ENCODE assay signal across 9 cellular contexts in the genomic region with DNA sequence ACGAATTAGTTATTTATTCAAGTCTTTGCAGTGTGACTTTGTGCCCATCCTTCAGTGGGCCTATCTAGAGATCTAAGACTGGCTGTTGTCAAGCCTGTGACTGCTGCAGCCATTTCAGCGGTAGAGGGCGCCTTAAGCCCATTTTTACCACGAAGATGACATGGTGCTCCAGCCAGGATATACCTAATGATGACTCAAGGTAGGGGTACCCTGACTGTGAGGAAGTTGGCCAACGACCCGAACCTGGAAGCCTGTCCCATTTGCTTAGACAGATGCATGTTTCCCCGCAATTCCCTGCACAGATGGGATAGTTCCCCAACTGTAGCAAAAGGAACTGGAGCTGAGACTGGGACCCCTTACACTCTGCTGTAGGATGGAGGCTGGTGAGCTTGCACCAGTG. TPM values are rescaled to one million over a fixed set of nuclear protein-coding genes. Genes with fewer than 3 reads are reported as not detected.
DNase-seq lines count a peak whose midpoint lies in the region; ATAC-seq, FAIRE-seq and TF ChIP-seq lines count a peak whose summit lies in the region.
"Had no signal": no experiment of that assay in that cellular context is flagged by ENCODE, and none has a peak within 500 bp of the region (broad histone marks: within the 10 kb centered on the region; RNA-seq: fewer than 3 reads in every experiment).

No MANE protein-coding gene starts in this region.

- no peak for FAIRE-seq in astrocyte (lab: Jason Lieb, UNC)

- H3K27me3 Mint-ChIP-seq in astrocyte (ENCODE audit: low read depth, unreplicated experiment) = no peaks in the 10 kb centered on the region

- no peak for TF ChIP-seq EP300 in upper lobe of left lung (IDR thresholded peaks at IDR 0.05)

- H3K36me3 Mint-ChIP-seq in astrocyte (ENCODE audit: low read depth, unreplicated experiment) = peaks cover 11% of the 10 kb centered on the region

- peak; percentile 71 for DNase-seq in ELF-1 (ENCODE audit: low read depth, low spot score)
- DNase-seq in HuH-7 (ENCODE audit: low spot score) = peak; percentile 39
- peak; percentile 15 for DNase-seq in astrocyte (ENCODE audit: low read depth)
- no peak for DNase-seq in effector CD8-positive, alpha-beta T cell (lab: John Stamatoyannopoulos, UW)
- DNase-seq in upper lobe of left lung = no peak
- DNase-seq in GM10266 (ENCODE audit: extremely low spot score) = no peak
- DNase-seq: activated naive CD4-positive, alpha-beta T cell had no signal

- WGBS in liver = 72% methylated on average over 7 of the region's 7 CpGs
- WGBS in upper lobe of left lung, 2 donors = 63 to 78% methylated on average over 7 of the region's 7 CpGs

- H2AFZ ChIP-seq in astrocyte (ENCODE audit: low read depth, low read length) = no peak overlapping the region

- H3K4me1 ChIP-seq in astrocyte (ENCODE audit: insufficient read depth, low read length) = no peaks in the 10 kb centered on the region
- H3K4me1 ChIP-seq in liver (ENCODE audit: control insufficient read depth in 4 of 4, insufficient read depth in 4 of 4, low read length in 3 of 4) = no peaks in the 10 kb centered on the region
- no peaks in the 10 kb centered on the region for H3K4me1 ChIP-seq in upper lobe of left lung

- peak; percentile 44 to 63 for TF ChIP-seq RAD21 in liver (IDR thresholded peaks at IDR 0.05)

- H4K20me1 ChIP-seq in astrocyte (ENCODE audit: insufficient read depth, low read length) = no peaks in the 10 kb centered on the region

- peaks cover 5% of the 10 kb centered on the region for H3K9me3 Mint-ChIP-seq in astrocyte (ENCODE audit: unreplicated experiment)

- H3K9me3 ChIP-seq in astrocyte (ENCODE audit: insufficient read depth, low read depth, low read length) (no peaks in the 10 kb centered on the region), liver (ENCODE audit: control insufficient read depth in 4 of 4, low read length in 3 of 4) (no peaks in the 10 kb centered on the region), upper lobe of left lung (no peaks in the 10 kb centered on the region)

- ATAC-seq in HG03280 (IDR thresholded peaks at IDR 0.05; ENCODE audit: unreplicated experiment) (no peak), upper lobe of left lung (ENCODE audit: low FRiP score in 2 of 2) (no peak)

- no peaks in the 10 kb centered on the region for H3K27me3 ChIP-seq in astrocyte (ENCODE audit: insufficient read depth, low read length)
- no peaks in the 10 kb centered on the region for H3K27me3 ChIP-seq in liver (ENCODE audit: control insufficient read depth in 4 of 4, insufficient read depth in 4 of 4, low read length in 3 of 4)
- H3K27me3 ChIP-seq in upper lobe of left lung = no peaks in the 10 kb centered on the region

- H3K27ac ChIP-seq in astrocyte (ENCODE audit: low read depth, low read length) (no peak overlapping the region), liver (ENCODE audit: low read depth in 1 of 2, low read length in 2 of 2) (no peak overlapping the region), upper lobe of left lung (no peak overlapping the region)

- TF ChIP-seq POLR2A in upper lobe of left lung (IDR thresholded peaks at IDR 0.05) = no peak

- no peaks in the 10 kb centered on the region for H3K4me1 Mint-ChIP-seq in astrocyte (ENCODE audit: low read depth, unreplicated experiment)

- no peaks in the 10 kb centered on the region for H3K36me3 ChIP-seq in astrocyte (ENCODE audit: insufficient read depth, low read length)
- H3K36me3 ChIP-seq in liver (ENCODE audit: control insufficient read depth in 4 of 4, insufficient read depth in 3 of 4, low read depth in 1 of 4, low read length in 3 of 4) = no peaks in the 10 kb centered on the region
- peaks cover 0 to under 1% (median 0%) of the 10 kb centered on the region in 4 donors for H3K36me3 ChIP-seq in upper lobe of left lung

- no peak overlapping the region for H3K27ac Mint-ChIP-seq in astrocyte (ENCODE audit: unreplicated experiment)

- H3K9ac ChIP-seq in astrocyte (ENCODE audit: low read length) (no peak overlapping the region), liver (ENCODE audit: low read depth in 1 of 2, low read length in 2 of 2) (no peak overlapping the region)

- no peak overlapping the region for H3K4me3 Mint-ChIP-seq in astrocyte (ENCODE audit: unreplicated experiment)

- TF ChIP-seq CTCF in astrocyte (IDR thresholded peaks at IDR 0.05; ENCODE audit: insufficient read depth, low read depth, low read length) = peak; percentile 46
- peak; percentile 18 for TF ChIP-seq CTCF in liver (IDR thresholded peaks at IDR 0.05; ENCODE audit: low read depth, low read length, missing input control)
- no peak for TF ChIP-seq CTCF in upper lobe of left lung (IDR thresholded peaks at IDR 0.05)
- TF ChIP-seq CTCF in GM10266 (IDR thresholded peaks at IDR 0.05; ENCODE audit: control insufficient read depth, insufficient read depth, low read depth, missing control alignments) = no peak

- H3K4me3 ChIP-seq in astrocyte (ENCODE audit: insufficient read depth, low read depth, low read length) = no peak overlapping the region
- H3K4me3 ChIP-seq in liver (ENCODE audit: low read depth in 1 of 3, low read length in 3 of 3) = no peak overlapping the region
- no peak overlapping the region for H3K4me3 ChIP-seq in upper lobe of left lung

- H3K79me2 ChIP-seq in astrocyte (ENCODE audit: insufficient read depth, low read length) = no peaks in the 10 kb centered on the region

- no peak overlapping the region for H3K4me2 ChIP-seq in astrocyte (ENCODE audit: low read length)

TF ChIP-seq in liver, 16 proteins besides CTCF, POLR2A, EP300 and RAD21:
- TF ChIP-seq YY1 (IDR thresholded peaks at IDR 0.05) = no peak
- TF ChIP-seq SP1 (IDR thresholded peaks at IDR 0.05) = no peak
- TF ChIP-seq, protein P1, sequence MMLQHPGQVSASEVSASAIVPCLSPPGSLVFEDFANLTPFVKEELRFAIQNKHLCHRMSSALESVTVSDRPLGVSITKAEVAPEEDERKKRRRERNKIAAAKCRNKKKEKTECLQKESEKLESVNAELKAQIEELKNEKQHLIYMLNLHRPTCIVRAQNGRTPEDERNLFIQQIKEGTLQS (IDR thresholded peaks at IDR 0.05) = no peak
- TF ChIP-seq RXRA (IDR thresholded peaks at IDR 0.05) = no peak
- TF ChIP-seq FOXA1 (IDR thresholded peaks at IDR 0.05) = no peak
- no peak for TF ChIP-seq TAF1 (conservative IDR thresholded peaks at IDR 0.05)
- TF ChIP-seq, protein P2, sequence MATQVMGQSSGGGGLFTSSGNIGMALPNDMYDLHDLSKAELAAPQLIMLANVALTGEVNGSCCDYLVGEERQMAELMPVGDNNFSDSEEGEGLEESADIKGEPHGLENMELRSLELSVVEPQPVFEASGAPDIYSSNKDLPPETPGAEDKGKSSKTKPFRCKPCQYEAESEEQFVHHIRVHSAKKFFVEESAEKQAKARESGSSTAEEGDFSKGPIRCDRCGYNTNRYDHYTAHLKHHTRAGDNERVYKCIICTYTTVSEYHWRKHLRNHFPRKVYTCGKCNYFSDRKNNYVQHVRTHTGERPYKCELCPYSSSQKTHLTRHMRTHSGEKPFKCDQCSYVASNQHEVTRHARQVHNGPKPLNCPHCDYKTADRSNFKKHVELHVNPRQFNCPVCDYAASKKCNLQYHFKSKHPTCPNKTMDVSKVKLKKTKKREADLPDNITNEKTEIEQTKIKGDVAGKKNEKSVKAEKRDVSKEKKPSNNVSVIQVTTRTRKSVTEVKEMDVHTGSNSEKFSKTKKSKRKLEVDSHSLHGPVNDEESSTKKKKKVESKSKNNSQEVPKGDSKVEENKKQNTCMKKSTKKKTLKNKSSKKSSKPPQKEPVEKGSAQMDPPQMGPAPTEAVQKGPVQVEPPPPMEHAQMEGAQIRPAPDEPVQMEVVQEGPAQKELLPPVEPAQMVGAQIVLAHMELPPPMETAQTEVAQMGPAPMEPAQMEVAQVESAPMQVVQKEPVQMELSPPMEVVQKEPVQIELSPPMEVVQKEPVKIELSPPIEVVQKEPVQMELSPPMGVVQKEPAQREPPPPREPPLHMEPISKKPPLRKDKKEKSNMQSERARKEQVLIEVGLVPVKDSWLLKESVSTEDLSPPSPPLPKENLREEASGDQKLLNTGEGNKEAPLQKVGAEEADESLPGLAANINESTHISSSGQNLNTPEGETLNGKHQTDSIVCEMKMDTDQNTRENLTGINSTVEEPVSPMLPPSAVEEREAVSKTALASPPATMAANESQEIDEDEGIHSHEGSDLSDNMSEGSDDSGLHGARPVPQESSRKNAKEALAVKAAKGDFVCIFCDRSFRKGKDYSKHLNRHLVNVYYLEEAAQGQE (IDR thresholded peaks at IDR 0.05) = no peak
- TF ChIP-seq, protein P3, sequence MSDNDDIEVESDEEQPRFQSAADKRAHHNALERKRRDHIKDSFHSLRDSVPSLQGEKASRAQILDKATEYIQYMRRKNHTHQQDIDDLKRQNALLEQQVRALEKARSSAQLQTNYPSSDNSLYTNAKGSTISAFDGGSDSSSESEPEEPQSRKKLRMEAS (IDR thresholded peaks at IDR 0.05) = no peak
- TF ChIP-seq NR2F2 (IDR thresholded peaks at IDR 0.05) = no peak
- TF ChIP-seq, protein P4, sequence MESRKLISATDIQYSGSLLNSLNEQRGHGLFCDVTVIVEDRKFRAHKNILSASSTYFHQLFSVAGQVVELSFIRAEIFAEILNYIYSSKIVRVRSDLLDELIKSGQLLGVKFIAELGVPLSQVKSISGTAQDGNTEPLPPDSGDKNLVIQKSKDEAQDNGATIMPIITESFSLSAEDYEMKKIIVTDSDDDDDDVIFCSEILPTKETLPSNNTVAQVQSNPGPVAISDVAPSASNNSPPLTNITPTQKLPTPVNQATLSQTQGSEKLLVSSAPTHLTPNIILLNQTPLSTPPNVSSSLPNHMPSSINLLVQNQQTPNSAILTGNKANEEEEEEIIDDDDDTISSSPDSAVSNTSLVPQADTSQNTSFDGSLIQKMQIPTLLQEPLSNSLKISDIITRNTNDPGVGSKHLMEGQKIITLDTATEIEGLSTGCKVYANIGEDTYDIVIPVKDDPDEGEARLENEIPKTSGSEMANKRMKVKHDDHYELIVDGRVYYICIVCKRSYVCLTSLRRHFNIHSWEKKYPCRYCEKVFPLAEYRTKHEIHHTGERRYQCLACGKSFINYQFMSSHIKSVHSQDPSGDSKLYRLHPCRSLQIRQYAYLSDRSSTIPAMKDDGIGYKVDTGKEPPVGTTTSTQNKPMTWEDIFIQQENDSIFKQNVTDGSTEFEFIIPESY (IDR thresholded peaks at IDR 0.05) = no peak
- TF ChIP-seq GABPA (IDR thresholded peaks at IDR 0.05 in 1 of 2, conservative IDR thresholded peaks at IDR 0.05 in 1 of 2) = no peak
- no peak for TF ChIP-seq HNF4G (IDR thresholded peaks at IDR 0.05)
- TF ChIP-seq FOXA2 (IDR thresholded peaks at IDR 0.05) = no peak
- no peak for TF ChIP-seq JUND (IDR thresholded peaks at IDR 0.05)
- TF ChIP-seq HNF4A (conservative IDR thresholded peaks at IDR 0.05) = no peak

RNA-seq across cellular contexts. Expression of a gene that starts 41.3 kb away (rescaled TPM):
- total RNA-seq in astrocyte = 18.4 and 19.4 TPM in 2 replicates
- total RNA-seq in liver = 10 to 100 TPM; 11.7 to 35.3 TPM
- polyA plus RNA-seq in liver = 10 to 100 TPM in 1 of 2 donors, 1 to 10 TPM in 1; 5.7 to 16.9 TPM
- total RNA-seq in upper lobe of left lung = 10 to 100 TPM; 24.1 to 99.5 (median 34.2) TPM

RNA-seq across cellular contexts. Expression of a gene that starts 45.1 kb away (rescaled TPM):
- total RNA-seq in astrocyte (0.20 and 0.26 TPM in 2 replicates), liver (under 1 TPM; under 0.01 to 0.19 TPM), upper lobe of left lung (1 to 10 TPM in 1 of 6 donors, under 1 TPM in 2, not detected in 3; 0.10 to 1.8 (median 0.20) TPM)
- under 1 TPM; 0.02 to 0.19 TPM for polyA plus RNA-seq in liver

Comparison
In these comparisons a context has a peak if more than half of its experiments do, and no peak if none do; other contexts are left out.
1. DNase-seq: peak in ELF-1 (single experiment), HuH-7 (single experiment) and astrocyte (single experiment); none in effector CD8-positive, alpha-beta T cell (single experiment), upper lobe of left lung (0 of 2) and GM10266 (single experiment).
2. CTCF ChIP-seq: peak in astrocyte (single experiment) and liver (single experiment); none in upper lobe of left lung (0 of 6) and GM10266 (single experiment).